In genomic region chr20:15792855-15793254, GRCh38 we compare ENCODE assay signal across 32 cellular contexts.
DNase-seq lines count a peak whose midpoint lies in the region; ATAC-seq, FAIRE-seq and TF ChIP-seq lines count a peak whose summit lies in the region.
"Had no signal": no experiment of that assay in that cellular context is flagged by ENCODE, and none has a peak within 500 bp of the region (broad histone marks: within the 10 kb centered on the region; RNA-seq: fewer than 3 reads in every experiment).

No MANE protein-coding gene starts in this region.

- H3K4me3 ChIP-seq in HepG2 (replicated peaks in 1 of 3; ENCODE audit: insufficient read depth in 1 of 3, low read depth in 2 of 3, low read length in 3 of 3) (no peak overlapping the region), right lobe of liver (no peak overlapping the region), GM12878 (no peak overlapping the region), K562 (no peak overlapping the region)
- H3K4me3 ChIP-seq: A549; BLaER1; BLaER1 treated with 17β-estradiol and CSF1 and Interleukin-3, amounts not matched to agents 10 nM and 100 nM had no signal

- H3K9ac ChIP-seq in HepG2 (ENCODE audit: insufficient read depth, low read depth, low read length) (no peak overlapping the region), GM12878 (ENCODE audit: control insufficient read depth, insufficient read depth, low read length) (no peak overlapping the region), K562 (ENCODE audit: insufficient read depth in 1 of 2, low read depth in 2 of 2, low read length in 2 of 2) (no peak overlapping the region)
- H3K9ac ChIP-seq: BLaER1; BLaER1 treated with 17β-estradiol and CSF1 and Interleukin-3, amounts not matched to agents 10 nM and 100 nM had no signal

- no peak overlapping the region for H2AFZ ChIP-seq in HepG2 (ENCODE audit: low read length)
- H2AFZ ChIP-seq in GM12878 (ENCODE audit: control insufficient read depth, low read depth, low read length), result no peak overlapping the region
- no peak overlapping the region for H2AFZ ChIP-seq in K562 (ENCODE audit: low read depth, low read length)

- WGBS in HepG2 (ENCODE audit: low lambda C conversion rate), result 26% methylated on average over 7 of the region's 7 CpGs
- 79% methylated on average over 7 of the region's 7 CpGs for WGBS in right lobe of liver (ENCODE audit: insufficient coverage, low coverage, low lambda C conversion rate, missing lambda C conversion rate)
- WGBS in GM12878 (ENCODE audit: insufficient coverage, insufficient replicate concordance, low lambda C conversion rate, missing lambda C conversion rate), result 79% methylated on average over 7 of the region's 7 CpGs
- 2% methylated on average over 7 of the region's 7 CpGs for WGBS in K562 (ENCODE audit: insufficient coverage, low coverage, missing lambda C conversion rate)

- BruUV-seq in HepG2 (replicated peaks; lab: Mats Ljungman, UMichigan), result no TSS peak
- BruUV-seq in GM12878 (replicated peaks; lab: Mats Ljungman, UMichigan), result no TSS peak
- BruUV-seq in K562 (replicated peaks; lab: Mats Ljungman, UMichigan), result no TSS peak

- in situ Hi-C loops in HepG2 (cut with HindIII; ENCODE audit: extremely low pct_ligation_motif_present, low pct_unique_long_range_greater_than_20kb) (no loop called here), GM12878 (cut with MboI) (no loop called here), K562 (cut with MboI) (no loop called here), KBM-7 (cut with MboI; ENCODE audit: low pct_unique_long_range_greater_than_20kb, low sequenced_read_pairs) (no loop called here)

- TF ChIP-seq POLR2A in HepG2 (IDR thresholded peaks at IDR 0.05; ENCODE audit: insufficient read depth in 1 of 2, low read depth in 2 of 2, low read length in 2 of 2) (no peak), right lobe of liver (IDR thresholded peaks at IDR 0.05) (no peak), GM12878 (IDR thresholded peaks at IDR 0.05; ENCODE audit: low read depth, low read length) (no peak), K562 (conservative IDR thresholded peaks at IDR 0.05) (no peak)

- FAIRE-seq in HepG2 (lab: Jason Lieb, UNC) (no peak), GM12878 (lab: Jason Lieb, UNC) (no peak), K562 (lab: Jason Lieb, UNC) (no peak)
- FAIRE-seq: D721Med had no signal

- H3K4me1 ChIP-seq in HepG2 (ENCODE audit: insufficient read depth, low read length) (no peaks in the 10 kb centered on the region), right lobe of liver (no peaks in the 10 kb centered on the region), GM12878 (ENCODE audit: control insufficient read depth, insufficient read depth, low read length) (no peaks in the 10 kb centered on the region), K562 (replicated peaks in 1 of 2; ENCODE audit: control insufficient read depth in 2 of 2, insufficient read depth in 2 of 2, low read length in 2 of 2) (no peaks in the 10 kb centered on the region)
- H3K4me1 ChIP-seq: A549, Caco-2 had no signal

- H3K27me3 ChIP-seq in HepG2 (ENCODE audit: control insufficient read depth in 1 of 2, insufficient read depth in 2 of 2, low read length in 2 of 2) (no peaks in the 10 kb centered on the region), right lobe of liver (no peaks in the 10 kb centered on the region), GM12878 (replicated peaks in 1 of 2; ENCODE audit: control insufficient read depth in 2 of 2, insufficient read depth in 2 of 2, low read length in 1 of 2) (no peaks in the 10 kb centered on the region), K562 (ENCODE audit: control insufficient read depth in 2 of 2, insufficient read depth in 2 of 2, low read length in 2 of 2) (no peaks in the 10 kb centered on the region)
- H3K27me3 ChIP-seq: BE2C; BLaER1; BLaER1 treated with 17β-estradiol and CSF1 and Interleukin-3, amounts not matched to agents 10 nM and 100 nM had no signal

- H3K27ac ChIP-seq in HepG2 (ENCODE audit: extremely low read length, insufficient read depth, low read length), result no peak overlapping the region
- no peak overlapping the region for H3K27ac ChIP-seq in right lobe of liver
- no peak overlapping the region for H3K27ac ChIP-seq in GM12878 (ENCODE audit: control insufficient read depth, insufficient read depth)
- H3K27ac ChIP-seq in K562 (ENCODE audit: extremely low read depth, low read depth, low read length), result no peak overlapping the region
- H3K27ac ChIP-seq: 22Rv1; A549; BLaER1; BLaER1 treated with 17β-estradiol and CSF1 and Interleukin-3, amounts not matched to agents 10 nM and 100 nM; C4-2B had no signal

- RAD21 ChIA-PET in GM12878 (lab: Charles Lee; ENCODE audit: unreplicated experiment), result no interaction called here

- TF ChIP-seq CTCF in HepG2 (CRISPR knock-in tag; IDR thresholded peaks at IDR 0.05), result no peak
- TF ChIP-seq CTCF in right lobe of liver (IDR thresholded peaks at IDR 0.05), result no peak
- no peak for TF ChIP-seq CTCF in GM12878 (IDR thresholded peaks at IDR 0.05 in 2 of 3, conservative IDR thresholded peaks at IDR 0.05 in 1 of 3; ENCODE audit: control insufficient read depth in 2 of 3, extremely low read depth in 1 of 3, insufficient read depth in 1 of 3, low read depth in 3 of 3, low read length in 3 of 3)
- TF ChIP-seq CTCF in K562 (IDR thresholded peaks at IDR 0.05 in 2 of 3, conservative IDR thresholded peaks at IDR 0.05 in 1 of 3; ENCODE audit: insufficient read depth in 2 of 3, low read depth in 1 of 3, low read length in 3 of 3), result no peak

- intact Hi-C loops in HepG2 (cut with micrococcal nuclease; ENCODE audit: unreplicated experiment), result no loop called here
- intact Hi-C loops in right lobe of liver (cut with DNase I), result no loop called here
- intact Hi-C loops in GM12878 (cut with micrococcal nuclease; ENCODE audit: unreplicated experiment), result no loop called here
- intact Hi-C loops in K562 (cut with micrococcal nuclease), result no loop called here

- DNase-seq in HepG2 (ENCODE audit: low spot score) (no peak), right lobe of liver (no peak), GM12878 (ENCODE audit: low read depth, low spot score) (no peak), K562 (ENCODE audit: extremely low read depth in 1 of 4, low spot score in 3 of 4) (no peak), KBM-7 (no peak), T-helper 1 cell (no peak)
- DNase-seq: 8988T; ACHN; AML-193; BE2C; C1 segment of cervical spinal cord; Caco-2; Calu3; CD4-positive, alpha-beta memory T cell; CD4-positive, alpha-beta T cell; CD4-positive, CD25-positive, alpha-beta regulatory T cell; CD8-positive, alpha-beta memory T cell; CD8-positive, alpha-beta T cell; COR-L47; DMS 273 treated with DMSO at 0.1 percent for 48 hours; DMS153; DMS53; DMS79; DMS79 treated with DMSO at 0.1 percent for 48 hours; DND-41; EL had no signal

- ATAC-seq in HepG2 (no peak), right lobe of liver (no peak), GM12878 (no peak), K562 (no peak)
- ATAC-seq: A549; CD8-positive, alpha-beta T cell had no signal

- H3K79me2 ChIP-seq in HepG2 (ENCODE audit: insufficient read depth, low read length) (no peaks in the 10 kb centered on the region), GM12878 (ENCODE audit: control insufficient read depth, insufficient read depth, low read length) (no peaks in the 10 kb centered on the region), K562 (ENCODE audit: control insufficient read depth, insufficient read depth, low read length) (no peaks in the 10 kb centered on the region)

- no peak for TF ChIP-seq RAD21 in HepG2 (CRISPR knock-in tag; IDR thresholded peaks at IDR 0.05)
- TF ChIP-seq RAD21 in GM12878 (IDR thresholded peaks at IDR 0.05; ENCODE audit: insufficient read depth, low read depth, low read length), result no peak
- no peak for TF ChIP-seq RAD21 in K562 (CRISPR knock-in tag; conservative IDR thresholded peaks at IDR 0.05 in 1 of 2, IDR thresholded peaks at IDR 0.05 in 1 of 2)

- SMC1A ChIA-PET in GM12878 (lab: Charles Lee; ENCODE audit: uncharacterized antibody, unreplicated experiment), result no interaction called here

- no peaks in the 10 kb centered on the region for H3K36me3 ChIP-seq in HepG2 (replicated peaks in 1 of 2; ENCODE audit: control insufficient read depth in 1 of 2, insufficient read depth in 2 of 2, low read length in 2 of 2)
- H3K36me3 ChIP-seq in right lobe of liver, result no peaks in the 10 kb centered on the region
- H3K36me3 ChIP-seq in GM12878 (ENCODE audit: control insufficient read depth in 2 of 2, insufficient read depth in 2 of 2, low read length in 1 of 2), result no peaks in the 10 kb centered on the region
- H3K36me3 ChIP-seq in K562 (ENCODE audit: control insufficient read depth, insufficient read depth, low read length), result no peaks in the 10 kb centered on the region
- H3K36me3 ChIP-seq: BE2C; BLaER1; BLaER1 treated with 17β-estradiol and CSF1 and Interleukin-3, amounts not matched to agents 10 nM and 100 nM had no signal

- POLR2A ChIA-PET in HepG2 (lab: Yijun Ruan, JAX), result no interaction called here
- POLR2A ChIA-PET in GM12878 (lab: Charles Lee), result no interaction called here
- POLR2A ChIA-PET in K562 (lab: Yijun Ruan, JAX), result no interaction called here

- TF ChIP-seq EP300 in HepG2 (IDR thresholded peaks at IDR 0.05; ENCODE audit: low read depth in 2 of 2, low read length in 2 of 2) (no peak), HepG2 (CRISPR knock-in tag; IDR thresholded peaks at IDR 0.05; ENCODE audit: borderline replicate concordance) (no peak), GM12878 (IDR thresholded peaks at IDR 0.05; ENCODE audit: borderline replicate concordance in 1 of 2, control insufficient read depth in 1 of 2, low read depth in 2 of 2, low read length in 2 of 2) (no peak), K562 (IDR thresholded peaks at IDR 0.05; ENCODE audit: low read length) (no peak)

- H4K20me1 ChIP-seq in HepG2 (ENCODE audit: insufficient read depth, low read length), result no peaks in the 10 kb centered on the region
- no peaks in the 10 kb centered on the region for H4K20me1 ChIP-seq in GM12878 (ENCODE audit: control insufficient read depth, insufficient read depth)
- no peaks in the 10 kb centered on the region for H4K20me1 ChIP-seq in K562 (replicated peaks; ENCODE audit: control insufficient read depth, insufficient read depth, low read length)
- H4K20me1 ChIP-seq: BLaER1; BLaER1 treated with 17β-estradiol and CSF1 and Interleukin-3, amounts not matched to agents 10 nM and 100 nM had no signal

- H3K9me1 ChIP-seq in K562 (ENCODE audit: control insufficient read depth, insufficient read depth, low read length), result no peaks in the 10 kb centered on the region

- H3K4me2 ChIP-seq in HepG2 (ENCODE audit: low read depth, low read length) (no peak overlapping the region), GM12878 (ENCODE audit: control insufficient read depth, insufficient read depth) (no peak overlapping the region), K562 (ENCODE audit: insufficient read depth, low read length) (no peak overlapping the region)
- H3K4me2 ChIP-seq: A549; BLaER1; BLaER1 treated with 17β-estradiol and CSF1 and Interleukin-3, amounts not matched to agents 10 nM and 100 nM had no signal

- peaks cover 63% of the 10 kb centered on the region for H3K9me3 ChIP-seq in HepG2 (ENCODE audit: low read length)
- H3K9me3 ChIP-seq in right lobe of liver, result no peaks in the 10 kb centered on the region
- H3K9me3 ChIP-seq in GM12878 (replicated peaks; ENCODE audit: control insufficient read depth, insufficient read depth, low read length), result no peaks in the 10 kb centered on the region
- H3K9me3 ChIP-seq in K562 (replicated peaks; ENCODE audit: control insufficient read depth, insufficient read depth, low read depth, low read length), result no peaks in the 10 kb centered on the region
- H3K9me3 ChIP-seq: A549; BE2C; BLaER1; BLaER1 treated with 17β-estradiol and CSF1 and Interleukin-3, amounts not matched to agents 10 nM and 100 nM; Caco-2 had no signal

- CTCF ChIA-PET in HepG2 (lab: Yijun Ruan, JAX; ENCODE audit: low intra/inter-chr PET ratio, low total read pairs) (no interaction called here), GM12878 (lab: Yijun Ruan, JAX) (no interaction called here), K562 (lab: Yijun Ruan, JAX; ENCODE audit: low intra/inter-chr PET ratio) (no interaction called here)
